Comparison of ENCODE assay signal across 13 cellular contexts in genomic region chr4:103754844-103755243, GRCh38. TPM values are rescaled to one million over a fixed set of nuclear protein-coding genes. Genes with fewer than 3 reads are reported as not detected.
DNase-seq lines count a peak whose midpoint lies in the region; ATAC-seq and TF ChIP-seq lines count a peak whose summit lies in the region.
"Had no signal": no experiment of that assay in that cellular context is flagged by ENCODE, and none has a peak within 500 bp of the region (broad histone marks: within the 10 kb centered on the region; RNA-seq: fewer than 3 reads in every experiment).

No MANE protein-coding gene starts in this region.

- H3K4me1 Mint-ChIP-seq in Calu3 (ENCODE audit: low read depth, unreplicated experiment) = peaks cover 17% of the 10 kb centered on the region
- H3K4me1 Mint-ChIP-seq: IgD-negative memory B cell had no signal

- WGBS in body of pancreas, 2 donors = 29 to 50% methylated on average over 1 to 3 of the region's 3 CpGs

- H3K4me3 ChIP-seq in NB4 (ENCODE audit: low read depth, low read length) (no peak overlapping the region), body of pancreas (no peak overlapping the region), lower lobe of right lung (no peak overlapping the region)
- H3K4me3 ChIP-seq: BLaER1 treated with 17β-estradiol and CSF1 and Interleukin-3, amounts not matched to agents 10 nM and 100 nM; esophagus squamous epithelium had no signal

- TF ChIP-seq POLR2A in NB4 (IDR thresholded peaks at IDR 0.05; ENCODE audit: extremely low read depth, insufficient read length) = no peak
- no peak for TF ChIP-seq POLR2A in body of pancreas (IDR thresholded peaks at IDR 0.05)

- H3K27me3 ChIP-seq in body of pancreas = no peaks in the 10 kb centered on the region
- no peaks in the 10 kb centered on the region for H3K27me3 ChIP-seq in lower lobe of right lung (ENCODE audit: low read depth)
- H3K27me3 ChIP-seq: BLaER1 treated with 17β-estradiol and CSF1 and Interleukin-3, amounts not matched to agents 10 nM and 100 nM; esophagus squamous epithelium had no signal

- peak overlapping the region; percentile 82 for H3K27ac Mint-ChIP-seq in Calu3 (ENCODE audit: unreplicated experiment)
- H3K27ac Mint-ChIP-seq: IgD-negative memory B cell had no signal

- H3K4me3 Mint-ChIP-seq in Calu3 (ENCODE audit: low read depth, unreplicated experiment) = no peak overlapping the region
- H3K4me3 Mint-ChIP-seq: IgD-negative memory B cell had no signal

- TF ChIP-seq CTCF in Calu3 (IDR thresholded peaks at IDR 0.05; ENCODE audit: unreplicated experiment) (no peak), NB4 (IDR thresholded peaks at IDR 0.05; ENCODE audit: low read depth, low read length) (no peak), body of pancreas (IDR thresholded peaks at IDR 0.05) (no peak), lower lobe of right lung (IDR thresholded peaks at IDR 0.05) (no peak)

- no peaks in the 10 kb centered on the region for H3K27me3 Mint-ChIP-seq in Calu3 (ENCODE audit: unreplicated experiment)
- H3K27me3 Mint-ChIP-seq: IgD-negative memory B cell had no signal

- BruUV-seq in Calu3 (replicated peaks; lab: Mats Ljungman, UMichigan) = no TSS peak

- H3K36me3 ChIP-seq in body of pancreas (replicated peaks in 1 of 2; ENCODE audit: insufficient read depth in 1 of 2, low read depth in 2 of 2) (no peaks in the 10 kb centered on the region), lower lobe of right lung (no peaks in the 10 kb centered on the region)
- H3K36me3 ChIP-seq: BLaER1 treated with 17β-estradiol and CSF1 and Interleukin-3, amounts not matched to agents 10 nM and 100 nM; esophagus squamous epithelium had no signal

- H3K27ac ChIP-seq in body of pancreas (no peak overlapping the region), lower lobe of right lung (no peak overlapping the region)
- H3K27ac ChIP-seq: BLaER1 treated with 17β-estradiol and CSF1 and Interleukin-3, amounts not matched to agents 10 nM and 100 nM; esophagus squamous epithelium had no signal

- H3K36me3 Mint-ChIP-seq in Calu3 (ENCODE audit: insufficient read depth, unreplicated experiment) = no peaks in the 10 kb centered on the region
- H3K36me3 Mint-ChIP-seq: IgD-negative memory B cell had no signal

- H3K9me3 ChIP-seq in body of pancreas = no peaks in the 10 kb centered on the region
- H3K9me3 ChIP-seq in lower lobe of right lung = no peaks in the 10 kb centered on the region
- H3K9me3 ChIP-seq: BLaER1 treated with 17β-estradiol and CSF1 and Interleukin-3, amounts not matched to agents 10 nM and 100 nM; esophagus squamous epithelium had no signal

- H3K9me3 Mint-ChIP-seq in Calu3 (ENCODE audit: low read depth, unreplicated experiment) = peaks cover 2% of the 10 kb centered on the region

- POLR2A ChIA-PET in HEK293T (lab: Yijun Ruan, JAX) = no interaction called here

- no peaks in the 10 kb centered on the region for H3K4me1 ChIP-seq in body of pancreas
- H3K4me1 ChIP-seq in lower lobe of right lung = no peaks in the 10 kb centered on the region
- H3K4me1 ChIP-seq: BLaER1 treated with 17β-estradiol and CSF1 and Interleukin-3, amounts not matched to agents 10 nM and 100 nM; esophagus squamous epithelium had no signal

- intact Hi-C loops in Calu3 (cut with micrococcal nuclease; ENCODE audit: unreplicated experiment) = no loop called here
- intact Hi-C loops in body of pancreas (cut with DNase I) = no loop called here
- intact Hi-C loops in lower lobe of right lung (cut with DNase I) = no loop called here

- DNase-seq in Calu3 (peak; percentile 53), NB4 (ENCODE audit: low read depth) (peak; percentile 17), body of pancreas (peak; percentile 65 to 85 (median 74)), lower lobe of right lung (no peak), HEK293T (ENCODE audit: extremely low spot score) (no peak)
- DNase-seq: activated CD4-positive, alpha-beta T cell treated with anti-CD3 and anti-CD28 coated beads for 4 hours; activated gamma-delta T cell; esophagus squamous epithelium had no signal

- peak; percentile 91 for ATAC-seq in body of pancreas
- ATAC-seq in lower lobe of right lung = peak; percentile 55 to 68
- ATAC-seq in HG02678 (IDR thresholded peaks at IDR 0.05; ENCODE audit: unreplicated experiment) = no peak
- no peak for ATAC-seq in GM21528 (IDR thresholded peaks at IDR 0.05; ENCODE audit: low FRiP score, unreplicated experiment)
- no peak for ATAC-seq in HG03280 (IDR thresholded peaks at IDR 0.05; ENCODE audit: unreplicated experiment)

- CTCF ChIA-PET in Calu3 (lab: Charles Lee) = interaction anchor here (0.7 kb wide), 1 partner anchor 112 kb away, joined by 3 read pairs; no protein-coding TSS in a partner anchor
- CTCF ChIA-PET in HEK293T (lab: Yijun Ruan, JAX) = no interaction called here

TF ChIP-seq in HEK293T, 16 proteins besides CTCF, POLR2A, EP300 and RAD21:
- TF ChIP-seq PKNOX1 (IDR thresholded peaks at IDR 0.05) (no peak), NFRKB (IDR thresholded peaks at IDR 0.05) (no peak), BHLHE40 (IDR thresholded peaks at IDR 0.05; ENCODE audit: borderline replicate concordance) (no peak), FOXK2 (IDR thresholded peaks at IDR 0.05) (no peak)
TF ChIP-seq in HEK293T: peak in this region for 0.

RNA-seq across cellular contexts. Expression of gene TACR3, which starts 35.1 kb away (rescaled TPM):
- total RNA-seq in Calu3 (2022) = not detected in 2 replicates
- total RNA-seq in body of pancreas = not detected
- total RNA-seq in lower lobe of right lung = 0.24 TPM

Comparison
In these comparisons a context has a peak if more than half of its experiments do, and no peak if none do; other contexts are left out.
1. DNase-seq: peak in Calu3 (single experiment), NB4 (single experiment) and body of pancreas (4 of 4); none in lower lobe of right lung (single experiment) and HEK293T (single experiment).
2. ATAC-seq: peak in body of pancreas (single experiment) and lower lobe of right lung (2 of 2); none in HG02678 (single experiment), GM21528 (single experiment) and HG03280 (single experiment).